In genomic region chr3:18436213-18436612, GRCh38 we compare ENCODE assay signal across 22 cellular contexts. TPM values are rescaled to one million over a fixed set of nuclear protein-coding genes. Genes with fewer than 3 reads are reported as not detected.
DNase-seq lines count a peak whose midpoint lies in the region; ATAC-seq lines count a peak whose summit lies in the region.
"Had no signal": no experiment of that assay in that cellular context is flagged by ENCODE, and none has a peak within 500 bp of the region (broad histone marks: within the 10 kb centered on the region; RNA-seq: fewer than 3 reads in every experiment).

No MANE protein-coding gene starts in this region.

- H3K4me3 ChIP-seq in CD4-positive, alpha-beta memory T cell (ENCODE audit: low read length in 2 of 2), result peak overlapping the region in 1 of 2 donors; percentile 17
- peak overlapping the region; percentile 8 for H3K4me3 ChIP-seq in effector memory CD4-positive, alpha-beta T cell (ENCODE audit: insufficient read depth, low read depth, low read length, poor library complexity, severe bottlenecking)
- H3K4me3 ChIP-seq: A549, prostate gland, skin epidermis had no signal

- ATAC-seq in T-cell (replicated peaks in 1 of 4) (no peak), HG03159 (IDR thresholded peaks at IDR 0.05; ENCODE audit: unreplicated experiment) (no peak)
- ATAC-seq: A549, esophagus mucosa, PC-3 had no signal

- intact Hi-C loops in CD4-positive, alpha-beta memory T cell (cut with micrococcal nuclease), result no loop called here

- peak overlapping the region; percentile 91 for H3K27ac Mint-ChIP-seq in T-helper 1 cell treated with Interleukin-12 subunit alpha and Interleukin-12 subunit beta and Interleukin-4 antibody, amounts not matched to agents 30 μg/mL and 1 μg/mL, for 36 hours
- peak overlapping the region; percentile 24 to 93 (median 86) for H3K27ac Mint-ChIP-seq in CD4-positive, alpha-beta memory T cell
- peak overlapping the region; percentile 95 for H3K27ac Mint-ChIP-seq in T-cell

- no peaks in the 10 kb centered on the region for H3K27me3 ChIP-seq in CD4-positive, alpha-beta memory T cell (ENCODE audit: insufficient read depth, low read length)
- no peaks in the 10 kb centered on the region for H3K27me3 ChIP-seq in effector memory CD4-positive, alpha-beta T cell (replicated peaks; ENCODE audit: control insufficient read depth, insufficient read depth, low read length, poor library complexity, severe bottlenecking)

- H3K27me3 Mint-ChIP-seq in T-helper 1 cell treated with Interleukin-12 subunit alpha and Interleukin-12 subunit beta and Interleukin-4 antibody, amounts not matched to agents 30 μg/mL and 1 μg/mL, for 36 hours (ENCODE audit: low read depth), result no peaks in the 10 kb centered on the region
- no peaks in the 10 kb centered on the region for H3K27me3 Mint-ChIP-seq in CD4-positive, alpha-beta memory T cell
- H3K27me3 Mint-ChIP-seq in T-cell, result no peaks in the 10 kb centered on the region

- H3K4me3 Mint-ChIP-seq in T-helper 1 cell treated with Interleukin-12 subunit alpha and Interleukin-12 subunit beta and Interleukin-4 antibody, amounts not matched to agents 30 μg/mL and 1 μg/mL, for 36 hours, result peak overlapping the region; percentile 89
- peak overlapping the region; percentile 73 to 85 (median 82) for H3K4me3 Mint-ChIP-seq in CD4-positive, alpha-beta memory T cell
- H3K4me3 Mint-ChIP-seq in T-cell, result peak overlapping the region; percentile 74 to 80 (median 75)
- H3K4me3 Mint-ChIP-seq: neural crest cell had no signal

- peak overlapping the region; percentile 38 for H3K27ac ChIP-seq in CD4-positive, alpha-beta memory T cell (ENCODE audit: low read depth, low read length)
- peak overlapping the region; percentile 79 for H3K27ac ChIP-seq in effector memory CD4-positive, alpha-beta T cell (ENCODE audit: insufficient read depth, low read length, poor library complexity, severe bottlenecking)
- H3K27ac ChIP-seq: A549, prostate gland, skin epidermis had no signal

- H3K36me3 Mint-ChIP-seq in T-helper 1 cell treated with Interleukin-12 subunit alpha and Interleukin-12 subunit beta and Interleukin-4 antibody, amounts not matched to agents 30 μg/mL and 1 μg/mL, for 36 hours (ENCODE audit: low read depth), result peaks cover 77% of the 10 kb centered on the region
- peaks cover 0 to 7% of the 10 kb centered on the region in 2 donors for H3K36me3 Mint-ChIP-seq in CD4-positive, alpha-beta memory T cell
- H3K36me3 Mint-ChIP-seq in T-cell, result peaks cover 7% of the 10 kb centered on the region

- no peaks in the 10 kb centered on the region for H3K9me3 Mint-ChIP-seq in T-helper 1 cell treated with Interleukin-12 subunit alpha and Interleukin-12 subunit beta and Interleukin-4 antibody, amounts not matched to agents 30 μg/mL and 1 μg/mL, for 36 hours
- H3K9me3 Mint-ChIP-seq in CD4-positive, alpha-beta memory T cell, result no peaks in the 10 kb centered on the region
- H3K9me3 Mint-ChIP-seq in T-cell, result no peaks in the 10 kb centered on the region
- H3K9me3 Mint-ChIP-seq: neural crest cell had no signal

- peaks cover 50% of the 10 kb centered on the region for H3K4me1 Mint-ChIP-seq in T-helper 1 cell treated with Interleukin-12 subunit alpha and Interleukin-12 subunit beta and Interleukin-4 antibody, amounts not matched to agents 30 μg/mL and 1 μg/mL, for 36 hours (ENCODE audit: low read depth)
- peaks cover 44 to 78% (median 63%) of the 10 kb centered on the region in 4 donors for H3K4me1 Mint-ChIP-seq in CD4-positive, alpha-beta memory T cell
- H3K4me1 Mint-ChIP-seq in T-cell, result peaks cover 69 to 82% (median 76%) of the 10 kb centered on the region in 3 donors
- H3K4me1 Mint-ChIP-seq: neural crest cell had no signal

- POLR2A ChIA-PET in CD4-positive, alpha-beta memory T cell (lab: Charles Lee; ENCODE audit: partially characterized antibody), result interaction anchor here (0.6 to 8.2 kb wide), 6 partner anchors 7 to 70 kb away, joined by 3 to 88 read pairs (median 6); partner anchors contain the start of gene SATB1
- POLR2A ChIA-PET in T-cell (lab: Charles Lee), result interaction anchor here (0.6 to 1.7 kb wide), 4 partner anchors 13 to 79 kb away, joined by 5 to 7 read pairs (median 6); no protein-coding TSS in a partner anchor

- H3K9me3 ChIP-seq in CD4-positive, alpha-beta memory T cell (ENCODE audit: control insufficient read depth in 1 of 2, low read length in 2 of 2), result no peaks in the 10 kb centered on the region
- no peaks in the 10 kb centered on the region for H3K9me3 ChIP-seq in effector memory CD4-positive, alpha-beta T cell (ENCODE audit: control insufficient read depth, low read length)
- H3K9me3 ChIP-seq: A549, prostate gland had no signal

- DNase-seq in T-helper 1 cell (no peak), T-cell (no peak), T-helper 9 cell (no peak), pons (ENCODE audit: low spot score) (no peak)
- DNase-seq in CD4-positive, alpha-beta memory T cell, result no peak
- no peak for DNase-seq in effector memory CD4-positive, alpha-beta T cell
- DNase-seq: activated CD4-positive, alpha-beta T cell treated with anti-CD3 and anti-CD28 coated beads for 1 hour; anterior cingulate cortex; C1 segment of cervical spinal cord; central memory CD4-positive, alpha-beta T cell; DMS153; GDM1; NCI-H1105 treated with DMSO at 0.1 percent for 48 hours; NCI-H82; PC-3 had no signal

- H3K4me1 ChIP-seq in CD4-positive, alpha-beta memory T cell (ENCODE audit: insufficient read depth, low read length), result peaks cover 95% of the 10 kb centered on the region
- peaks cover 13% of the 10 kb centered on the region for H3K4me1 ChIP-seq in effector memory CD4-positive, alpha-beta T cell (ENCODE audit: control insufficient read depth, insufficient read depth, low read length, poor library complexity, severe bottlenecking)
- H3K4me1 ChIP-seq: A549, prostate gland had no signal

- H3K36me3 ChIP-seq in CD4-positive, alpha-beta memory T cell (ENCODE audit: insufficient read depth, low read length), result no peaks in the 10 kb centered on the region
- no peaks in the 10 kb centered on the region for H3K36me3 ChIP-seq in effector memory CD4-positive, alpha-beta T cell (ENCODE audit: control insufficient read depth, insufficient read depth, low read length)
- H3K36me3 ChIP-seq: prostate gland had no signal

- CTCF ChIA-PET in CD4-positive, alpha-beta memory T cell (lab: Charles Lee; ENCODE audit: partially characterized antibody), result interaction anchor here (0.8 kb wide), 1 partner anchor 124 kb away, joined by 3 read pairs; no protein-coding TSS in a partner anchor
- CTCF ChIA-PET in T-cell (lab: Charles Lee), result interaction anchor here in 1 of 2 donors (0.6 to 0.7 kb wide), 2 partner anchors 9 to 92 kb away, joined by 3 read pairs; no protein-coding TSS in a partner anchor

RNA-seq across cellular contexts. Expression of gene SATB1, which starts 11.1 kb away (rescaled TPM):
- total RNA-seq in CD4-positive, alpha-beta memory T cell, result 100 to 1,000 TPM; 211 TPM
- 100 to 1,000 TPM; 101 to 109 TPM for polyA plus RNA-seq in CD4-positive, alpha-beta memory T cell
- total RNA-seq in T-cell, result 100 to 1,000 TPM; 204 to 417 (median 282) TPM
